In the genomic region with DNA sequence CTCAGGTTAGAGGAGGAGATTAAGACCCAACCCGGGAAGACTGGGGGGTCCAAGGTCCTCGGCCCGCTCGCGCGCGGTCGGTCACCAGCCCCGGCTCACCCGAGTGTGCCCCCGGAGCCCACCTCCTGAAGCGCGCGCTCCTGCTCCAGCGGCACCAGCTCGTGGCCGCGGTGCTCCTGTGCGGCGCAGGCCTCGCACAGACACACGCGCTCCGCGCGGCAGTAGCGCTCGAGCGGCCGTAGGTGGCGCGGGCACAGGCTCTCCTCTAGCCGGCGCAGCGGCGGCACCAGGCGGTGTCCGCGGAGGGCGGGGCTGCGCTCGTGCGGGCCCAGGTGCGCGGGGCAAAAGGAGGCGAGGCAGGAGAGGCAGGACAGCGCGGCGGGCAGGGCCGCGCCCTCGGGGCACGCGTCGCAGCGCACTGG, we compare ENCODE assay signal across 8 cellular contexts. TPM values are rescaled to one million over a fixed set of nuclear protein-coding genes. Genes with fewer than 3 reads are reported as not detected.
DNase-seq lines count a peak whose midpoint lies in the region; ATAC-seq and TF ChIP-seq lines count a peak whose summit lies in the region.

No MANE protein-coding gene starts in this region.

- peak; percentile 49 for ATAC-seq in HG02973 (IDR thresholded peaks at IDR 0.05; ENCODE audit: unreplicated experiment)

- H3K9me3 Mint-ChIP-seq in activated T-cell treated with anti-CD3 and anti-CD28 coated beads, Interleukin-2, amount 50 U/mL, for 24 hours = no peaks in the 10 kb centered on the region

- no peak for TF ChIP-seq POLR2A in erythroblast (IDR thresholded peaks at IDR 0.05; ENCODE audit: low read length)

- peaks cover 25% of the 10 kb centered on the region for H3K36me3 Mint-ChIP-seq in activated T-cell treated with anti-CD3 and anti-CD28 coated beads, Interleukin-2, amount 50 U/mL, for 24 hours (ENCODE audit: low read depth)

- peak overlapping the region; percentile 93 for H3K27ac ChIP-seq in stomach smooth muscle (ENCODE audit: low read length)

- peaks cover 3% of the 10 kb centered on the region for H3K27me3 Mint-ChIP-seq in activated T-cell treated with anti-CD3 and anti-CD28 coated beads, Interleukin-2, amount 50 U/mL, for 24 hours

- peak overlapping the region; percentile 84 for H3K4me3 Mint-ChIP-seq in activated T-cell treated with anti-CD3 and anti-CD28 coated beads, Interleukin-2, amount 50 U/mL, for 24 hours

- H3K4me1 ChIP-seq in stomach smooth muscle (ENCODE audit: control insufficient read depth, insufficient read depth, low read length) = peaks cover 51% of the 10 kb centered on the region

- peak overlapping the region; percentile 88 for H3K27ac Mint-ChIP-seq in activated T-cell treated with anti-CD3 and anti-CD28 coated beads, Interleukin-2, amount 50 U/mL, for 24 hours

- no peaks in the 10 kb centered on the region for H3K9me3 ChIP-seq in stomach smooth muscle (ENCODE audit: control insufficient read depth in 2 of 2, low read length in 2 of 2)

- peaks cover 47% of the 10 kb centered on the region for H3K4me1 Mint-ChIP-seq in activated T-cell treated with anti-CD3 and anti-CD28 coated beads, Interleukin-2, amount 50 U/mL, for 24 hours (ENCODE audit: low read depth)

- H3K9ac ChIP-seq in stomach smooth muscle (ENCODE audit: low read length in 2 of 2) = peak overlapping the region; percentile 84 to 99

- no peaks in the 10 kb centered on the region for H3K27me3 ChIP-seq in stomach smooth muscle (ENCODE audit: control insufficient read depth in 1 of 2, insufficient read depth in 2 of 2, low read length in 2 of 2)

- DNase-seq in EH (ENCODE audit: low read depth) (peak; percentile 73), NOMO-1 treated with DMSO at 0.1 percent for 48 hours (lab: John Stamatoyannopoulos, UW; ENCODE audit: unreplicated experiment) (peak; percentile 68), erythroblast (lab: John Stamatoyannopoulos, UW) (peak; percentile 69 to 74), myocyte (ENCODE audit: low read depth) (peak; percentile 59), NCI-H128 (lab: John Stamatoyannopoulos, UW; ENCODE audit: unreplicated experiment) (no peak)
- DNase-seq in activated T-cell treated with anti-CD3 and anti-CD28 coated beads, Interleukin-2, amount 50 U/mL, for 24 hours = peak; percentile 82

- H3K36me3 ChIP-seq in stomach smooth muscle (ENCODE audit: control insufficient read depth in 2 of 2, insufficient read depth in 2 of 2, low read length in 2 of 2) = peaks cover 4 to 12% of the 10 kb centered on the region in 2 donors

- H3K4me3 ChIP-seq in stomach smooth muscle (ENCODE audit: low read length in 2 of 2) = peak overlapping the region; percentile 70 to 88

RNA-seq across cellular contexts. Expression of gene TRIM47, which starts 0.6 kb away (rescaled TPM):
- 7.2 and 8.8 TPM in 2 replicates for total RNA-seq in myocyte
- polyA plus RNA-seq in myocyte (2012) = 2.7 TPM

RNA-seq across cellular contexts. Expression of gene TRIM65, which starts 19.0 kb away (rescaled TPM):
- 22.8 and 25.3 TPM in 2 replicates for total RNA-seq in myocyte
- 15.6 TPM for polyA plus RNA-seq in myocyte (2012)

RNA-seq across cellular contexts. Expression of gene WBP2, which starts 22.6 kb away (rescaled TPM):
- total RNA-seq in myocyte = 47.5 and 60.3 TPM in 2 replicates
- 144 TPM for polyA plus RNA-seq in myocyte (2012)

RNA-seq across cellular contexts. Expression of gene MRPL38, which starts 26.9 kb away (rescaled TPM):
- total RNA-seq in myocyte = 38.2 and 43.4 TPM in 2 replicates
- 46.4 TPM for polyA plus RNA-seq in myocyte (2012)

RNA-seq across cellular contexts. Expression of gene UNC13D, which starts 33.6 kb away (rescaled TPM):
- 0.68 and 1.9 TPM in 2 replicates for total RNA-seq in myocyte
- polyA plus RNA-seq in myocyte (2012) = 1.2 TPM
